8 cellular contexts compared by ENCODE assay signal in the genomic region with DNA sequence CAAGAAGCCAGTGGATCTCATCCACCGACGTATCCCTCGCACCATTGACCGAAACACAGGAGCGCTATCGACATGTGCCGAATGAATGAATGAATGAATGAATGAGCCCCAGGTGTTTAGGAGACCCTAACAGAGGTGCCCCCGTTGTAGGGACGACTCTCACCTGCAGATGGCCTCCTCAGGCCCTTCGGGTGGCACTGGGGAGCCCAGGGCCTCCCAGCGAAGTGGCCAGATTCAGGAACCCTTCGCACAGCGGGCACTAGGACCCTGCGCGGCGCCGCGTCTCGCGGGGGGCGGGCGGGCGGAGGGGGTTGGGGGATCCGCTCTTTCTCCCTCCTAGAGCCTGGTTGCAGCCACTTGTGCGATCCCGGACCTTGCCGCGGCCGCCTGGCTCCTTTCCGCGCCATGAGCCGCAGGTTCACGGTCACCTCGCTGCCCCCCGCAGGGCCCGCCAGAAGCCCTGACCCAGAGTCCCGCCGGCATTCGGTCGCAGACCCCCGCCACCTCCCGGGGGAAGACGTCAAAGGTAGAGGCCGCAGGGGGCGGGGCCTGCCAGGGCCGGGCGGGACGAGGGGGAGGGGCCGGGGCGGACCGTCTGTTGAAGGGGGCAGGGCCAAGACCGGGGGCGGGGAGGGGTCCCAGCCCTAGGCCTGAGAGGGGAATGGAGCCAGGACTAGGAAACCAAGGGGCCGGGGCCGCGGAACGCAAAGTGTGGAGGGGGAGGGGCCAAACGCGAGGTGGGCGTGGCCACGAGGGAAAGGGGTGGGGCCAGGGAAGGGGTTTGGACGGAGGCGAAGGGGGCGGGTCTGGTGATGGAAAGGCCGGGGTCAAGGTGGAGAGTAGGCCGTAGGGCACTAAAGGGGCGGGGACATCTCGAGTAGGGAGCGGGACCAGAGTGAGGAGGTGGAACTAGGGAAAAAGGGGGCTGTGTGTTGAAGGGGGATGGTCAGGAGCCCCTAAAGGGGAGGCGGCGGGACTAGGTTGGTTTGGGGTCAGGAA. TPM values are rescaled to one million over a fixed set of nuclear protein-coding genes. Genes with fewer than 3 reads are reported as not detected.
DNase-seq lines count a peak whose midpoint lies in the region; ATAC-seq and TF ChIP-seq lines count a peak whose summit lies in the region.

No MANE protein-coding gene starts in this region.

- no peak overlapping the region for H2AFZ ChIP-seq in OCI-LY1 (ENCODE audit: low read length)

- intact Hi-C loops in left ventricle myocardium inferior (cut with micrococcal nuclease): loop anchor here (5.0 to 10.0 kb wide), 2 partner anchors 153 to 326 kb away; no protein-coding TSS in a partner anchor

- peak overlapping the region; percentile 59 for H3K4me3 Mint-ChIP-seq in activated naive CD4-positive, alpha-beta T cell treated with anti-CD3 and anti-CD28 coated beads, Interleukin-2, amount 10 ng/mL, durations not matched to agents 7 days and 5 days

- WGBS in HUES64: 6% methylated on average over 71 of the region's 71 CpGs

- no peak overlapping the region for H3K27ac Mint-ChIP-seq in activated naive CD4-positive, alpha-beta T cell treated with anti-CD3 and anti-CD28 coated beads, Interleukin-2, amount 10 ng/mL, durations not matched to agents 7 days and 5 days

- H3K27me3 ChIP-seq in HUES64 (ENCODE audit: insufficient read depth, low read length) (peaks cover 42% of the 10 kb centered on the region), OCI-LY1 (ENCODE audit: insufficient read depth, low read length) (peaks cover 4% of the 10 kb centered on the region), left ventricle myocardium inferior (ENCODE audit: low read depth) (peaks cover 100% of the 10 kb centered on the region)

- H3K4me1 ChIP-seq in HUES64 (ENCODE audit: insufficient read depth, low read length) (no peaks in the 10 kb centered on the region), OCI-LY1 (ENCODE audit: insufficient read depth, low read length, severe bottlenecking) (peaks cover 9% of the 10 kb centered on the region), left ventricle myocardium inferior (peaks cover 19% of the 10 kb centered on the region)

- no peaks in the 10 kb centered on the region for H3K36me3 ChIP-seq in HUES64 (ENCODE audit: insufficient read depth, low read length)
- no peaks in the 10 kb centered on the region for H3K36me3 ChIP-seq in OCI-LY1 (ENCODE audit: insufficient read depth, low read length)
- no peaks in the 10 kb centered on the region for H3K36me3 ChIP-seq in left ventricle myocardium inferior

- peak; percentile 59 for DNase-seq in COR-L47 (lab: John Stamatoyannopoulos, UW)
- peak; percentile 67 for DNase-seq in activated naive CD4-positive, alpha-beta T cell treated with anti-CD3 and anti-CD28 coated beads, Interleukin-2, amount 10 ng/mL, durations not matched to agents 7 days and 5 days
- no peak for DNase-seq in left ventricle myocardium inferior
- DNase-seq in skeletal muscle cell (ENCODE audit: low read depth): no peak
- DNase-seq in GOT3 (lab: John Stamatoyannopoulos, UW): no peak

- peak overlapping the region; percentile 86 for H3K27ac ChIP-seq in HUES64 (ENCODE audit: low read depth, low read length)
- H3K27ac ChIP-seq in OCI-LY1 (ENCODE audit: low read depth, low read length, poor library complexity, severe bottlenecking): no peak overlapping the region
- no peak overlapping the region for H3K27ac ChIP-seq in left ventricle myocardium inferior (replicated peaks)

- H3K9me3 Mint-ChIP-seq in activated naive CD4-positive, alpha-beta T cell treated with anti-CD3 and anti-CD28 coated beads, Interleukin-2, amount 10 ng/mL, durations not matched to agents 7 days and 5 days: peaks cover 3% of the 10 kb centered on the region

- TF ChIP-seq CTCF in OCI-LY1 (IDR thresholded peaks at IDR 0.05; ENCODE audit: low read length) (peak; percentile 25; the same call in 1 of the 2 replicates), left ventricle myocardium inferior (IDR thresholded peaks at IDR 0.05; ENCODE audit: borderline replicate concordance) (no peak)

- H3F3A ChIP-seq in OCI-LY1 (ENCODE audit: insufficient read depth, low read length): no peaks in the 10 kb centered on the region

- H3K4me3 ChIP-seq in HUES64 (ENCODE audit: low read length): peak overlapping the region; percentile 76
- H3K4me3 ChIP-seq in OCI-LY1 (ENCODE audit: low read depth, low read length, poor library complexity, severe bottlenecking): peak overlapping the region; percentile 61
- peak overlapping the region; percentile 63 for H3K4me3 ChIP-seq in left ventricle myocardium inferior
- H3K4me3 ChIP-seq in skeletal muscle cell (ENCODE audit: low read depth, low read length): peak overlapping the region; percentile 54

- no peaks in the 10 kb centered on the region for H3K9me2 ChIP-seq in OCI-LY1 (ENCODE audit: low read depth, low read length)

- H3K36me3 Mint-ChIP-seq in activated naive CD4-positive, alpha-beta T cell treated with anti-CD3 and anti-CD28 coated beads, Interleukin-2, amount 10 ng/mL, durations not matched to agents 7 days and 5 days: no peaks in the 10 kb centered on the region

- H3K27me3 Mint-ChIP-seq in activated naive CD4-positive, alpha-beta T cell treated with anti-CD3 and anti-CD28 coated beads, Interleukin-2, amount 10 ng/mL, durations not matched to agents 7 days and 5 days: peaks cover 74% of the 10 kb centered on the region

- CTCF ChIA-PET in activated naive CD4-positive, alpha-beta T cell treated with anti-CD3 and anti-CD28 coated beads, Interleukin-2, amount 10 ng/mL, durations not matched to agents 7 days and 5 days (lab: Charles Lee): interaction anchor here (0.8 to 3.5 kb wide), 10 partner anchors 10 to 293 kb away, joined by 3 to 17 read pairs (median 6); no protein-coding TSS in a partner anchor

- no peaks in the 10 kb centered on the region for H3K79me2 ChIP-seq in OCI-LY1 (ENCODE audit: insufficient read depth, low read length)

- H4K20me1 ChIP-seq in OCI-LY1 (ENCODE audit: insufficient read depth, low read length): no peaks in the 10 kb centered on the region

- peak overlapping the region; percentile 55; the same call in 1 of the 2 replicates for H3K9ac ChIP-seq in HUES64 (ENCODE audit: low read depth, low read length)
- H3K9ac ChIP-seq in OCI-LY1 (ENCODE audit: low read length): peak overlapping the region; percentile 45; the same call in 1 of the 2 replicates

- ATAC-seq in HG02840 (IDR thresholded peaks at IDR 0.05; ENCODE audit: low FRiP score, unreplicated experiment): no peak

- peaks cover 29% of the 10 kb centered on the region for H3K4me1 Mint-ChIP-seq in activated naive CD4-positive, alpha-beta T cell treated with anti-CD3 and anti-CD28 coated beads, Interleukin-2, amount 10 ng/mL, durations not matched to agents 7 days and 5 days

- peak overlapping the region; percentile 57 for H3K4me2 ChIP-seq in OCI-LY1 (ENCODE audit: low read length)

- H3K9me3 ChIP-seq in HUES64 (ENCODE audit: insufficient read depth, low read depth, low read length) (no peaks in the 10 kb centered on the region), OCI-LY1 (ENCODE audit: low read length) (no peaks in the 10 kb centered on the region; the same call in 1 of the 2 replicates), left ventricle myocardium inferior (replicated peaks) (no peaks in the 10 kb centered on the region)

RNA-seq across cellular contexts. Expression of gene SLC12A5, which starts 7.4 kb away (rescaled TPM):
- polyA plus RNA-seq in HUES64 (2013, experiment 1 of 2): 5.5 TPM
- polyA plus RNA-seq in HUES64 (2013, experiment 2 of 2): 8.4 TPM
- not detected for total RNA-seq in left ventricle myocardium inferior

RNA-seq across cellular contexts. Expression of gene MMP9, which starts 13.0 kb away (rescaled TPM):
- 1.8 TPM for polyA plus RNA-seq in HUES64 (2013, experiment 1 of 2)
- 2.2 TPM for polyA plus RNA-seq in HUES64 (2013, experiment 2 of 2)
- total RNA-seq in left ventricle myocardium inferior: 0.58 TPM

RNA-seq across cellular contexts. Expression of gene ZNF335, which starts 49.7 kb away (rescaled TPM):
- polyA plus RNA-seq in HUES64 (2013, experiment 1 of 2): 10.5 TPM
- polyA plus RNA-seq in HUES64 (2013, experiment 2 of 2): 9.1 TPM
- total RNA-seq in left ventricle myocardium inferior: 8.1 TPM

Comparison
In these comparisons a context has a peak if more than half of its experiments do, and no peak if none do; other contexts are left out.
1. DNase-seq: peak in COR-L47 (single experiment) and activated naive CD4-positive, alpha-beta T cell treated with anti-CD3 and anti-CD28 coated beads, Interleukin-2, amount 10 ng/mL, durations not matched to agents 7 days and 5 days (single experiment); none in left ventricle myocardium inferior (single experiment), skeletal muscle cell (single experiment) and GOT3 (single experiment).
2. Peak in every context shown above with its lines, with median percentiles within 50 percentile points of each other: H3K4me3 ChIP-seq.